In the genomic region with DNA sequence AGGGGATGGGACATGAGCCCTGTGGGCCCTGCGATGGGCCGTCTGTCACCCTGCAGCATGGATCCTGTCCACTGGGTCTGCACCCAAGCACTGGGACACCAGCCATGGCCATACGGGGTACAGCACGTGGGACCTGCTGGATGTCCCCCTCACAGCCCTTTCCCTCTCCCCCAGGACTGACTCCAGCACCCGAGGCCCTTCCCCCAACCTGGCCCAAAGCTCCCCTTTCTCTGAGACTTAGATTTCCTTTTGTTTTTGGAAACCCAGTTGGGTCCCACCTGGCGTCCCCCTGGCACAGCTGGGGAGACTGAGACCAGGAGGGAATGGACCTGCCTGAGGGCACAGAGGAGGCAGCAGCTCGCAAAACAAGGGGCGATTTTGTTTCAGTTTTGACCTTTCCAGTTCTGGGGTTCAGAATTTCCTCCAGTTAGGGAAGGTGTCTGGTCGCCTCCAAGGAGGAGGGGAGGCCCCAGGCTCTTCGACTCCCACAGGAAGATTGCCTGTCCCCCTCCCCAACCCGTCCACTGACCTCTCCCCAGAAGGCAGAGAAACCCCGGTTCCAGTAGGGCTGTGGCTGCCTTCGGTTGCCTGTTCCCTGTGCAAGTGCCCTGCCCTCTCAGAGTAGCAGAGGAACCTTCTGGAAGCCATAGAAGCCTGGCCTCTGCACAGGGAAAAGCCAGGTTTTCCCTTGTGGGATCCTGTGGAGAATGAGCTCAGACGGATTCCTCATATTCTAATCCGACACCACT, we compare ENCODE assay signal across 10 cellular contexts. TPM values are rescaled to one million over a fixed set of nuclear protein-coding genes. Genes with fewer than 3 reads are reported as not detected.
A peak's percentile ranks its signal among the peaks of the same experiment; 100 is the strongest.
DNase-seq lines count a peak whose midpoint lies in the region; ATAC-seq, FAIRE-seq and TF ChIP-seq lines count a peak whose summit lies in the region.
"Not testable (repeated sequence)": the region's sequence is repeated elsewhere in the genome, so short reads cannot be mapped to it uniquely, and the experiment has no call there.
"Had no signal": no experiment of that assay in that cellular context is flagged by ENCODE, and none has a peak within 500 bp of the region (broad histone marks: within the 10 kb centered on the region; RNA-seq: fewer than 3 reads in every experiment).

No MANE protein-coding gene starts in this region.

- not testable (repeated sequence) for H3K36me3 ChIP-seq in body of pancreas (replicated peaks in 1 of 2; ENCODE audit: insufficient read depth in 1 of 2, low read depth in 2 of 2); small intestine (ENCODE audit: control insufficient read depth in 2 of 2, insufficient read depth in 2 of 2, low read length in 2 of 2)

- peak overlapping the region in 1 of 7 donors; percentile 18 for H3K27ac Mint-ChIP-seq in CD14-positive monocyte
- peak overlapping the region in 1 of 6 donors; percentile 9 for H3K27ac Mint-ChIP-seq in immature natural killer cell
- peak overlapping the region in 1 of 6 donors; percentile 76 for H3K27ac Mint-ChIP-seq in naive B cell

- H3K4me1 Mint-ChIP-seq in CD14-positive monocyte (peaks cover 17% of the 10 kb centered on the region), immature natural killer cell (peaks cover 15 to 21% of the 10 kb centered on the region in 2 donors), naive B cell (peaks cover 0 to 11% (median 4%) of the 10 kb centered on the region in 3 donors)
- not testable (repeated sequence) for H3K4me1 Mint-ChIP-seq in activated T-cell treated with anti-CD3 and anti-CD28 coated beads, Interleukin-2, amount 50 U/mL, for 4 hours (ENCODE audit: low read depth)

- H3K9me3 Mint-ChIP-seq in CD14-positive monocyte; activated T-cell treated with anti-CD3 and anti-CD28 coated beads, Interleukin-2, amount 50 U/mL, for 4 hours; immature natural killer cell; naive B cell: not testable (repeated sequence)

- peaks cover 28% of the 10 kb centered on the region for H3K4me1 ChIP-seq in body of pancreas
- H3K4me1 ChIP-seq in small intestine (ENCODE audit: control insufficient read depth in 2 of 2, insufficient read depth in 1 of 2, low read depth in 1 of 2, low read length in 1 of 2) = not testable (repeated sequence)

- not testable (repeated sequence) for TF ChIP-seq POLR2A in GM12892 (IDR thresholded peaks at IDR 0.05; ENCODE audit: low read depth, low read length); body of pancreas (IDR thresholded peaks at IDR 0.05)

- FAIRE-seq in GM12892 (lab: Jason Lieb, UNC) = peak; percentile 46
- FAIRE-seq in small intestine (lab: Jason Lieb, UNC) = not testable (repeated sequence)

- not testable (repeated sequence) for DNase-seq in CD14-positive monocyte (ENCODE audit: low spot score); GM12892 (ENCODE audit: insufficient read length); activated T-cell treated with anti-CD3 and anti-CD28 coated beads, Interleukin-2, amount 50 U/mL, for 4 hours; body of pancreas; immature natural killer cell; naive B cell
- DNase-seq in small intestine = peak; percentile 36

- WGBS in body of pancreas, 2 donors = 43 to 58% methylated on average over 13 of the region's 15 CpGs
- 40 to 54% (median 43%) methylated on average over 12 to 15 of the region's 15 CpGs for WGBS in small intestine, 3 donors

- intact Hi-C loops in CD14-positive monocyte (cut with micrococcal nuclease); body of pancreas (cut with DNase I): not testable (repeated sequence)

- not testable (repeated sequence) for H3K36me3 Mint-ChIP-seq in CD14-positive monocyte; activated T-cell treated with anti-CD3 and anti-CD28 coated beads, Interleukin-2, amount 50 U/mL, for 4 hours (ENCODE audit: insufficient read depth); immature natural killer cell; naive B cell

- H3K27me3 ChIP-seq in body of pancreas; small intestine (ENCODE audit: control insufficient read depth in 2 of 2, insufficient read depth in 2 of 2, low read length in 2 of 2): not testable (repeated sequence)

- H3K27me3 Mint-ChIP-seq in CD14-positive monocyte (ENCODE audit: low read depth in 3 of 3) = peaks cover 0 to 11% (median 4%) of the 10 kb centered on the region in 3 donors
- not testable (repeated sequence) for H3K27me3 Mint-ChIP-seq in activated T-cell treated with anti-CD3 and anti-CD28 coated beads, Interleukin-2, amount 50 U/mL, for 4 hours (ENCODE audit: low read depth); immature natural killer cell (ENCODE audit: low read depth in 3 of 3); naive B cell

- peak overlapping the region; percentile 28; the same call in 1 of the 2 replicates for H3K27ac ChIP-seq in VCaP
- H3K27ac ChIP-seq in body of pancreas = peak overlapping the region; percentile 52 to 80 (median 78)
- H3K27ac ChIP-seq in small intestine (ENCODE audit: low read depth in 1 of 2, low read length in 1 of 2) = peak overlapping the region; percentile 65 to 79

- peak in 1 of 2 donors; percentile 28 for ATAC-seq in activated T-cell treated with anti-CD3 and anti-CD28 coated beads, Interleukin-2, amount 50 U/mL, for 4 hours
- not testable (repeated sequence) for ATAC-seq in body of pancreas; naive B cell (ENCODE audit: low read depth in 2 of 2)

- not testable (repeated sequence) for H3K9me3 ChIP-seq in body of pancreas; small intestine (ENCODE audit: control insufficient read depth, low read depth)

- H3K4me3 ChIP-seq in body of pancreas = not testable (repeated sequence)
- peak overlapping the region in 1 of 2 donors; percentile 50 for H3K4me3 ChIP-seq in small intestine (ENCODE audit: low read depth in 1 of 2, low read length in 2 of 2)

- peak overlapping the region; percentile 53 to 73 for H3K4me3 Mint-ChIP-seq in CD14-positive monocyte
- peak overlapping the region; percentile 51 for H3K4me3 Mint-ChIP-seq in activated T-cell treated with anti-CD3 and anti-CD28 coated beads, Interleukin-2, amount 50 U/mL, for 4 hours
- H3K4me3 Mint-ChIP-seq in immature natural killer cell = peak overlapping the region in 3 of 5 donors; percentile 17 to 49 (median 27)
- peak overlapping the region in 7 of 8 donors; percentile 21 to 80 (median 58) for H3K4me3 Mint-ChIP-seq in naive B cell

- not testable (repeated sequence) for TF ChIP-seq CTCF in CD14-positive monocyte (IDR thresholded peaks at IDR 0.05); VCaP (conservative IDR thresholded peaks at IDR 0.05); body of pancreas (IDR thresholded peaks at IDR 0.05)

RNA-seq across cellular contexts. Expression of gene AQP12B, which starts 1.5 kb away (rescaled TPM):
- polyA plus RNA-seq in CD14-positive monocyte (not detected), immature natural killer cell (not detected), naive B cell (ENCODE audit: low read depth in 6 of 6) (not detected), small intestine (1 to 10 TPM in 1 of 3 donors, not detected in 2; 1.3 TPM)
- not detected for polyA plus RNA-seq in GM12892 (2012; ENCODE audit: missing spikeins)
- not detected for total RNA-seq in activated T-cell treated with anti-CD3 and anti-CD28 coated beads, Interleukin-2, amount 50 U/mL, for 4 hours
- 100 to 1,000 TPM; 328 to 392 TPM for total RNA-seq in body of pancreas
- total RNA-seq: HT-29 had no signal
- polyA plus RNA-seq: BJ had no signal

RNA-seq across cellular contexts. Expression of gene AQP12A, which starts 7.5 kb away (rescaled TPM):
- not detected for polyA plus RNA-seq in CD14-positive monocyte
- polyA plus RNA-seq in GM12892 (2012; ENCODE audit: missing spikeins) = not detected
- not detected for total RNA-seq in activated T-cell treated with anti-CD3 and anti-CD28 coated beads, Interleukin-2, amount 50 U/mL, for 4 hours
- total RNA-seq in body of pancreas = 100 to 1,000 TPM in 1 of 2 donors, 10 to 100 TPM in 1; 29.6 to 130 TPM
- not detected for polyA plus RNA-seq in immature natural killer cell
- not detected for polyA plus RNA-seq in naive B cell (ENCODE audit: low read depth in 6 of 6)
- polyA plus RNA-seq in small intestine = 1 to 10 TPM in 2 of 3 donors, not detected in 1; 1.2 to 3.4 TPM
- total RNA-seq: HT-29 had no signal
- polyA plus RNA-seq: BJ had no signal

RNA-seq across cellular contexts. Expression of gene GPR35, which starts 58.9 kb away (rescaled TPM):
- polyA plus RNA-seq in CD14-positive monocyte = 10 to 100 TPM; 30.6 to 36.3 TPM
- polyA plus RNA-seq in GM12892 (2012; ENCODE audit: missing spikeins) = 1.1 TPM
- total RNA-seq in activated T-cell treated with anti-CD3 and anti-CD28 coated beads, Interleukin-2, amount 50 U/mL, for 4 hours = 1 to 10 TPM; 3.0 to 3.5 (median 3.3) TPM
- total RNA-seq in body of pancreas = 1 to 10 TPM in 1 of 2 donors, under 1 TPM in 1; 0.33 to 3.4 TPM
- polyA plus RNA-seq in immature natural killer cell = 1 to 10 TPM in 1 of 3 donors, under 1 TPM in 1, not detected in 1; 0.89 to 1.6 TPM
- 1 to 10 TPM in 2 of 6 donors, under 1 TPM in 3, not detected in 1; 0.54 to 2.9 (median 0.82) TPM for polyA plus RNA-seq in naive B cell (ENCODE audit: low read depth in 6 of 6)
- 100 to 1,000 TPM in 2 of 3 donors, 10 to 100 TPM in 1; 75.5 to 367 (median 327) TPM for polyA plus RNA-seq in small intestine

Comparison
In these comparisons a context has a peak if more than half of its experiments do, and no peak if none do; other contexts are left out.
1. H3K27ac ChIP-seq: peak in every context shown above with its lines; median percentile 78 in body of pancreas; 72 in small intestine; 28 in VCaP.
2. RNA of gene GPR35, which starts 58.9 kb away (polyA plus RNA-seq): 75.5 to 367 TPM in small intestine and 30.6 to 36.3 TPM in CD14-positive monocyte; 0.89 to 1.6 TPM in immature natural killer cell and 0.54 to 2.9 TPM in naive B cell; every median in the first group is over 4 times any median in the second.
3. Peak in every context shown above with its lines, with median percentiles within 50 percentile points of each other: H3K4me3 Mint-ChIP-seq.